Comparison of ENCODE assay signal across 23 cellular contexts in genomic region chr21:38761531-38761930, GRCh38. TPM values are rescaled to one million over a fixed set of nuclear protein-coding genes. Genes with fewer than 3 reads are reported as not detected.
DNase-seq lines count a peak whose midpoint lies in the region; ATAC-seq and TF ChIP-seq lines count a peak whose summit lies in the region.
"Had no signal": no experiment of that assay in that cellular context is flagged by ENCODE, and none has a peak within 500 bp of the region (broad histone marks: within the 10 kb centered on the region; RNA-seq: fewer than 3 reads in every experiment).

No MANE protein-coding gene starts in this region.

- H4K91ac ChIP-seq in mesenchymal stem cell (ENCODE audit: low read length): peak overlapping the region; percentile 3

- DNase-seq in Kasumi-1 (lab: John Stamatoyannopoulos, UW): peak; percentile 15 to 21
- peak; percentile 54 for DNase-seq in choroid plexus epithelial cell (ENCODE audit: low read depth)
- DNase-seq in mesenchymal stem cell: peak; percentile 61
- DNase-seq in H7: no peak
- no peak for DNase-seq in NCI-H2107 treated with DMSO at 0.1 percent for 48 hours (lab: John Stamatoyannopoulos, UW; ENCODE audit: unreplicated experiment)
- DNase-seq in stimulated activated CD8-positive, alpha-beta memory T cell treated with anti-CD3 and anti-CD28 coated beads, Interleukin-4, amount 100 ng/mL, for 48 hours: no peak
- DNase-seq: activated CD4-positive, alpha-beta T cell treated with anti-CD3 and anti-CD28 coated beads, Interleukin-2, amount 50 U/mL, for 48 hours; activated naive CD4-positive, alpha-beta T cell; activated T-cell treated with anti-CD3 and anti-CD28 coated beads for 4 hours; aorta; cerebellar nuclear complex; effector memory CD8-positive, alpha-beta T cell; Karpas-422; kidney; midbrain; NCI-H526; occipital lobe; right lobe of liver; stimulated activated naive CD4-positive, alpha-beta T cell treated with Interleukin-2 at 50 U/mL for 16 hours; upper lobe of right lung had no signal

- H2AK5ac ChIP-seq in mesenchymal stem cell (ENCODE audit: low read length, severe bottlenecking): peak overlapping the region; percentile 16

- H3K9ac ChIP-seq in mesenchymal stem cell (ENCODE audit: low read length) (no peak overlapping the region), stomach smooth muscle (ENCODE audit: low read length in 2 of 2) (peak overlapping the region; percentile 5 to 34)

- peak overlapping the region in 1 of 2 experiments; percentile 57 for H3K18ac ChIP-seq in mesenchymal stem cell (ENCODE audit: low read depth in 1 of 2, low read length in 2 of 2)

- H3K9me3 ChIP-seq in mesenchymal stem cell (ENCODE audit: control insufficient read depth, low read length): peaks cover 8% of the 10 kb centered on the region
- H3K9me3 ChIP-seq in stomach smooth muscle (ENCODE audit: control insufficient read depth in 2 of 2, low read length in 2 of 2): no peaks in the 10 kb centered on the region
- H3K9me3 ChIP-seq: right lobe of liver, SJSA1, upper lobe of right lung had no signal

- peak overlapping the region; percentile 39 to 91 for H2BK12ac ChIP-seq in mesenchymal stem cell (ENCODE audit: low read length in 2 of 2)

- peak overlapping the region; percentile 54 for H2BK120ac ChIP-seq in mesenchymal stem cell (ENCODE audit: low read depth, low read length)

- H3K27me3 ChIP-seq in mesenchymal stem cell (ENCODE audit: control insufficient read depth in 1 of 2, insufficient read depth in 1 of 2, low read length in 2 of 2) (peaks cover 0 to 8% of the 10 kb centered on the region in 2 experiments), stomach smooth muscle (ENCODE audit: control insufficient read depth in 1 of 2, insufficient read depth in 2 of 2, low read length in 2 of 2) (no peaks in the 10 kb centered on the region), H7 (ENCODE audit: control insufficient read depth, insufficient read depth, low read length) (no peaks in the 10 kb centered on the region; the same call in none of the 2 replicates)
- H3K27me3 ChIP-seq: right lobe of liver, SJSA1, upper lobe of right lung had no signal

- WGBS in mesenchymal stem cell: 68% methylated on average over 2 of the region's 4 CpGs

- no peaks in the 10 kb centered on the region for H3K36me3 ChIP-seq in mesenchymal stem cell (ENCODE audit: control insufficient read depth in 1 of 2, insufficient read depth in 2 of 2, low read depth in 1 of 2, low read length in 2 of 2)
- H3K36me3 ChIP-seq in stomach smooth muscle (ENCODE audit: control insufficient read depth in 2 of 2, insufficient read depth in 2 of 2, low read length in 2 of 2): no peaks in the 10 kb centered on the region
- no peaks in the 10 kb centered on the region for H3K36me3 ChIP-seq in H7 (replicated peaks; ENCODE audit: control insufficient read depth, insufficient read depth, low read length)
- H3K36me3 ChIP-seq: right lobe of liver, SJSA1, upper lobe of right lung had no signal

- H4K8ac ChIP-seq in mesenchymal stem cell (ENCODE audit: low read length): peak overlapping the region; percentile 27

- H3K4me3 ChIP-seq in choroid plexus epithelial cell (ENCODE audit: low read depth, low read length) (no peak overlapping the region), mesenchymal stem cell (ENCODE audit: insufficient read depth in 1 of 2, low read depth in 1 of 2, low read length in 2 of 2) (no peak overlapping the region), stomach smooth muscle (ENCODE audit: low read length in 2 of 2) (peak overlapping the region in 1 of 2 donors; percentile 3), H7 (ENCODE audit: insufficient read depth, low read depth, low read length) (no peak overlapping the region)
- H3K4me3 ChIP-seq: right lobe of liver, SJSA1, upper lobe of right lung had no signal

- no peak for TF ChIP-seq CTCF in choroid plexus epithelial cell (conservative IDR thresholded peaks at IDR 0.05; ENCODE audit: low read depth, low read length)

- ATAC-seq in GM21737 (IDR thresholded peaks at IDR 0.05; ENCODE audit: unreplicated experiment): no peak
- ATAC-seq: effector memory CD8-positive, alpha-beta T cell; right lobe of liver; upper lobe of right lung had no signal

- no peak overlapping the region for H3K14ac ChIP-seq in mesenchymal stem cell (ENCODE audit: low read length in 2 of 2)

- H2BK5ac ChIP-seq in mesenchymal stem cell (ENCODE audit: low read depth, low read length, poor library complexity, severe bottlenecking): no peak overlapping the region

- H3K4ac ChIP-seq in mesenchymal stem cell (ENCODE audit: low read depth in 1 of 2, low read length in 2 of 2): peak overlapping the region; percentile 13 to 73

- peaks cover 6% of the 10 kb centered on the region for H3K4me1 ChIP-seq in mesenchymal stem cell (ENCODE audit: control insufficient read depth, insufficient read depth, low read depth, low read length)
- H3K4me1 ChIP-seq in stomach smooth muscle (ENCODE audit: control insufficient read depth, insufficient read depth, low read length): peaks cover 31% of the 10 kb centered on the region

- H3K4me2 ChIP-seq in mesenchymal stem cell (ENCODE audit: low read length, poor library complexity, severe bottlenecking): no peak overlapping the region

- H3K23ac ChIP-seq in mesenchymal stem cell (ENCODE audit: low read length in 2 of 2): no peak overlapping the region

- H2BK15ac ChIP-seq in mesenchymal stem cell (ENCODE audit: low read depth, poor library complexity, severe bottlenecking): no peak overlapping the region

- H3K27ac ChIP-seq in mesenchymal stem cell (ENCODE audit: low read length, poor library complexity, severe bottlenecking): no peak overlapping the region
- peak overlapping the region; percentile 70 for H3K27ac ChIP-seq in stomach smooth muscle (ENCODE audit: low read length)
- H3K27ac ChIP-seq: right lobe of liver, SJSA1, upper lobe of right lung had no signal

- no peak overlapping the region for H2AFZ ChIP-seq in mesenchymal stem cell (ENCODE audit: low read depth, low read length)

- no peaks in the 10 kb centered on the region for H3K79me1 ChIP-seq in mesenchymal stem cell (replicated peaks; ENCODE audit: low read length, poor library complexity, severe bottlenecking)

RNA-seq across cellular contexts. Expression of gene ETS2, which starts 44.2 kb away (rescaled TPM):
- 85.3 TPM for polyA plus RNA-seq in mesenchymal stem cell (2013, experiment 1 of 2)
- 83.5 TPM for polyA plus RNA-seq in mesenchymal stem cell (2013, experiment 2 of 2)
- 47.9 and 52.2 TPM in 2 replicates for total RNA-seq in H7 (2014; rRNA removed; shearing (Covaris generic))

Comparison
In these comparisons a context has a peak if more than half of its experiments do, and no peak if none do; other contexts are left out.
1. DNase-seq: peak in Kasumi-1 (2 of 2), choroid plexus epithelial cell (single experiment) and mesenchymal stem cell (single experiment); none in H7 (single experiment), NCI-H2107 treated with DMSO at 0.1 percent for 48 hours (single experiment) and stimulated activated CD8-positive, alpha-beta memory T cell treated with anti-CD3 and anti-CD28 coated beads, Interleukin-4, amount 100 ng/mL, for 48 hours (single experiment).